ENCODE assay signal across 11 cellular contexts in the genomic region with DNA sequence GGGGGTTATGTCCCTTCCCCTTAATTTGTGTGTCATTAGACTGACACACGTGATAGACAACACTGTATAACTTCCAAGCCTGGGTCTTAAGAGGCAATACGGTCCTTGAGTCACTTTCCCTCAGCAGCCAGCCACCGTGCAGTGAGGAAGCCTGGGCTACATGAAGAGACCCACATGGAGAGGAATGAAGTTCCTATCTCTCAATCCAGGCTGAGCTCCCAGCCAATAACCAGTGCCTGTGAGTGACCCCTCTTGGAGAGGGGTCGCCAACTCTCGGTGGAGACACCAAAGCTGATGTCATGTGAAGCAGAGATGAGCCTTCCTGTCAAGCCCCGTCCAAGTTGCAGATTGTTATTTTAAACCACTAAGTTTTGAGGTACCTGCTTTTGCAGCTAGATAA.
"Had no signal": no experiment of that assay in that cellular context is flagged by ENCODE, and none has a peak within 500 bp of the region (broad histone marks: within the 10 kb centered on the region; RNA-seq: fewer than 3 reads in every experiment).

No MANE protein-coding gene starts in this region.

- H3K36me3 Mint-ChIP-seq: activated naive CD8-positive, alpha-beta T cell treated with anti-CD3 and anti-CD28 coated beads, Interleukin-2, amount 10 ng/mL, durations not matched to agents 7 days and 5 days had no signal

- H3K27me3 Mint-ChIP-seq: activated naive CD8-positive, alpha-beta T cell treated with anti-CD3 and anti-CD28 coated beads, Interleukin-2, amount 10 ng/mL, durations not matched to agents 7 days and 5 days had no signal

- H3K27ac Mint-ChIP-seq: activated CD8-positive, alpha-beta T cell treated with anti-CD3 and anti-CD28 coated beads, Interleukin-2, amount 10 ng/mL, durations not matched to agents 7 days and 5 days; activated naive CD8-positive, alpha-beta T cell treated with anti-CD3 and anti-CD28 coated beads, Interleukin-2, amount 10 ng/mL, durations not matched to agents 7 days and 5 days had no signal

- ATAC-seq: activated CD8-positive, alpha-beta T cell treated with anti-CD3 and anti-CD28 coated beads, Interleukin-2, amount 10 ng/mL, durations not matched to agents 7 days and 5 days had no signal

- H3K9me3 Mint-ChIP-seq: activated naive CD8-positive, alpha-beta T cell treated with anti-CD3 and anti-CD28 coated beads, Interleukin-2, amount 10 ng/mL, durations not matched to agents 7 days and 5 days had no signal

- H3K4me3 Mint-ChIP-seq: activated CD8-positive, alpha-beta T cell treated with anti-CD3 and anti-CD28 coated beads, Interleukin-2, amount 10 ng/mL, durations not matched to agents 7 days and 5 days; activated naive CD8-positive, alpha-beta T cell treated with anti-CD3 and anti-CD28 coated beads, Interleukin-2, amount 10 ng/mL, durations not matched to agents 7 days and 5 days had no signal

- DNase-seq: activated CD4-positive, alpha-beta T cell treated with anti-CD3 and anti-CD28 coated beads for 4 hours; activated CD8-positive, alpha-beta memory T cell treated with anti-CD3 and anti-CD28 coated beads, Interleukin-2, amount 50 U/mL, for 48 hours; activated CD8-positive, alpha-beta T cell treated with anti-CD3 and anti-CD28 coated beads, Interleukin-2, amount 10 ng/mL, durations not matched to agents 7 days and 5 days; activated naive CD8-positive, alpha-beta T cell treated with anti-CD3 and anti-CD28 coated beads, Interleukin-2, amount 10 ng/mL, durations not matched to agents 7 days and 5 days; anterior cingulate cortex; dorsolateral prefrontal cortex; esophagus squamous epithelium; foreskin fibroblast; head of caudate nucleus; T1000; WERI-Rb-1 had no signal
